14 cellular contexts compared by ENCODE assay signal in the genomic region with DNA sequence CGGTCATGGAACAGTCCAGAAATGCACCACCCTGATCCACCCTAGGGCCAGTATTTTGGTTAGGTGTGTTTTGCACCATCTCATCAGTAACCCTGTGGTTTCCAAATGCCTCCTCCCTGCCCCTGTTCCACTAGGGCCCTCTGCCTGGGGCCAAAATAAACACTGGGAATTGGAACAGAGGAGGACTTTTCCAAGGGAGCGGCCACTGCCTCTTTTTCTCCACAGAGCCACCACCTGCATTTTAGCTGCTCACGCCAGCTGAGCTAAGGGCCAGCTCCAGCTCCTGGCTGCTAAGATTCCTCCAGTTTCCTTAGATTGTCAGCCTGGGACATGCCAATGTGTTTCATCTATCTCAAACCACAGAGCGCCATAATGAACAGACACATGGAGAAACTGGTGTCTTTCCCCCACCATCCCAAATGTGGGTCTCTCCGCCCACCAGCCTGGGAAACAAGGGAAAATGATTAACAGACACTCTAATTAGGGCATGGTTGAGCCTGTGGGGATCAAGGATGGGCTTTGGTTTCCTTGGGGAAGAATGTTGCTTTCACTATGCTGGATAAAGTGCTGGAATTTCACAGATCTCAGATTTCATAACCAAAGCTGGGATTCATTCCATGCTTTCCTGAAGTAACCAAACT. TPM values are rescaled to one million over a fixed set of nuclear protein-coding genes. Genes with fewer than 3 reads are reported as not detected.
DNase-seq lines count a peak whose midpoint lies in the region; ATAC-seq, FAIRE-seq and TF ChIP-seq lines count a peak whose summit lies in the region.
"Had no signal": no experiment of that assay in that cellular context is flagged by ENCODE, and none has a peak within 500 bp of the region (broad histone marks: within the 10 kb centered on the region; RNA-seq: fewer than 3 reads in every experiment).

No MANE protein-coding gene starts in this region.

- H3K4me1 Mint-ChIP-seq in GM23338: no peaks in the 10 kb centered on the region; the same call in 2 of the 3 replicates

- H3K9me3 ChIP-seq in breast epithelium: no peaks in the 10 kb centered on the region
- no peaks in the 10 kb centered on the region for H3K9me3 ChIP-seq in hepatocyte (ENCODE audit: low read depth)
- no peaks in the 10 kb centered on the region for H3K9me3 ChIP-seq in stomach
- no peaks in the 10 kb centered on the region for H3K9me3 ChIP-seq in small intestine (ENCODE audit: control insufficient read depth, low read depth)
- H3K9me3 ChIP-seq: thyroid gland had no signal

- FAIRE-seq in small intestine (lab: Jason Lieb, UNC): no peak

- H3K27ac ChIP-seq in GM23338 (ENCODE audit: low read depth) (no peak overlapping the region), breast epithelium (peak overlapping the region; percentile 68 to 83), hepatocyte (peak overlapping the region; percentile 77), stomach (peak overlapping the region; percentile 33 to 73 (median 68)), small intestine (ENCODE audit: low read depth in 1 of 2, low read length in 1 of 2) (peak overlapping the region in 1 of 2 donors; percentile 30)
- H3K27ac ChIP-seq: brain microvascular endothelial cell, thyroid gland had no signal

- no peaks in the 10 kb centered on the region for H3K36me3 Mint-ChIP-seq in GM23338 (ENCODE audit: low read depth)

- H3K27ac Mint-ChIP-seq in GM23338: no peak overlapping the region
- H3K27ac Mint-ChIP-seq: T-helper 1 cell treated with Interleukin-12 subunit alpha and Interleukin-12 subunit beta and Interleukin-4 antibody, amounts not matched to agents 30 μg/mL and 1 μg/mL, for 36 hours had no signal

- no peak overlapping the region for H3K4me3 Mint-ChIP-seq in GM23338
- H3K4me3 Mint-ChIP-seq: T-helper 1 cell treated with Interleukin-12 subunit alpha and Interleukin-12 subunit beta and Interleukin-4 antibody, amounts not matched to agents 30 μg/mL and 1 μg/mL, for 36 hours had no signal

- no peaks in the 10 kb centered on the region; the same call in 2 of the 3 replicates for H3K9me3 Mint-ChIP-seq in GM23338
- H3K9me3 Mint-ChIP-seq: T-helper 1 cell treated with Interleukin-12 subunit alpha and Interleukin-12 subunit beta and Interleukin-4 antibody, amounts not matched to agents 30 μg/mL and 1 μg/mL, for 36 hours had no signal

- H3K36me3 ChIP-seq in GM23338 (ENCODE audit: insufficient read depth) (no peaks in the 10 kb centered on the region), breast epithelium (no peaks in the 10 kb centered on the region), hepatocyte (replicated peaks; ENCODE audit: insufficient read depth, low read depth) (no peaks in the 10 kb centered on the region), stomach (no peaks in the 10 kb centered on the region), small intestine (ENCODE audit: control insufficient read depth in 2 of 2, insufficient read depth in 2 of 2, low read length in 2 of 2) (no peaks in the 10 kb centered on the region)
- H3K36me3 ChIP-seq: brain microvascular endothelial cell, thyroid gland had no signal

- 64% methylated on average over 5 of the region's 5 CpGs for WGBS in hepatocyte (ENCODE audit: low lambda C conversion rate, missing lambda C conversion rate)
- WGBS in stomach, 5 donors: 51 to 70% (median 55%) methylated on average over 5 of the region's 5 CpGs
- 75 to 84% (median 81%) methylated on average over 5 of the region's 5 CpGs for WGBS in small intestine, 3 donors

- ATAC-seq in GM23338: no peak

- no peak for TF ChIP-seq CTCF in GM23338 (conservative IDR thresholded peaks at IDR 0.05; ENCODE audit: low read depth in 2 of 2)
- TF ChIP-seq CTCF in breast epithelium (IDR thresholded peaks at IDR 0.05): no peak
- TF ChIP-seq CTCF in hepatocyte (IDR thresholded peaks at IDR 0.05; ENCODE audit: poor library complexity): no peak
- TF ChIP-seq CTCF in stomach (IDR thresholded peaks at IDR 0.05): no peak

- DNase-seq in GM23338 (ENCODE audit: low spot score) (no peak), breast epithelium (ENCODE audit: low spot score in 2 of 2) (no peak), hepatocyte (ENCODE audit: low spot score) (no peak), stomach (peak; percentile 38), NCI-H1694 (lab: John Stamatoyannopoulos, UW) (no peak), small intestine (no peak), globus pallidus (ENCODE audit: low spot score) (no peak)
- no peak for DNase-seq in stimulated activated CD4-positive, alpha-beta T cell treated with anti-CD3 and anti-CD28 coated beads, Interleukin-1b, Interleukin-23, amount 100 ng/mL, for 48 hours
- DNase-seq: brain microvascular endothelial cell; DMS 273 treated with DMSO at 0.1 percent for 48 hours; hippocampal formation; stimulated activated CD4-positive, alpha-beta T cell treated with anti-CD3 and anti-CD28 coated beads, Interleukin-4, amount 100 ng/mL, for 24 hours; thyroid gland had no signal

- peaks cover 5% of the 10 kb centered on the region for H3K27me3 Mint-ChIP-seq in GM23338 (ENCODE audit: insufficient read depth, low read depth, poor library complexity)

- H3F3A ChIP-seq in GM23338 (replicated peaks; ENCODE audit: low read depth): no peaks in the 10 kb centered on the region

- TF ChIP-seq EP300 in stomach (IDR thresholded peaks at IDR 0.05): no peak

- no peaks in the 10 kb centered on the region for H4K20me1 ChIP-seq in GM23338 (replicated peaks; ENCODE audit: insufficient read depth)
- no peaks in the 10 kb centered on the region for H4K20me1 ChIP-seq in hepatocyte (ENCODE audit: insufficient read depth, poor library complexity, severe bottlenecking)

- no peaks in the 10 kb centered on the region for H3K27me3 ChIP-seq in GM23338 (ENCODE audit: insufficient read depth)
- H3K27me3 ChIP-seq in breast epithelium: no peaks in the 10 kb centered on the region
- no peaks in the 10 kb centered on the region for H3K27me3 ChIP-seq in hepatocyte
- no peaks in the 10 kb centered on the region for H3K27me3 ChIP-seq in stomach
- H3K27me3 ChIP-seq in small intestine (ENCODE audit: control insufficient read depth in 2 of 2, insufficient read depth in 2 of 2, low read length in 2 of 2): no peaks in the 10 kb centered on the region
- H3K27me3 ChIP-seq: brain microvascular endothelial cell, thyroid gland had no signal

- no peaks in the 10 kb centered on the region for H3K4me1 ChIP-seq in GM23338 (ENCODE audit: insufficient read depth)
- peaks cover 3% of the 10 kb centered on the region in 2 donors for H3K4me1 ChIP-seq in breast epithelium
- H3K4me1 ChIP-seq in hepatocyte (ENCODE audit: insufficient read depth): peaks cover 40% of the 10 kb centered on the region
- H3K4me1 ChIP-seq in stomach: peaks cover 12 to 59% (median 40%) of the 10 kb centered on the region in 4 donors
- H3K4me1 ChIP-seq in small intestine (ENCODE audit: control insufficient read depth in 2 of 2, insufficient read depth in 1 of 2, low read depth in 1 of 2, low read length in 1 of 2): peaks cover 2 to 3% of the 10 kb centered on the region in 2 donors

- intact Hi-C loops in breast epithelium (cut with DNase I; ENCODE audit: low total_unique reads) (no loop called here), stomach (cut with DNase I; ENCODE audit: low total_unique reads) (no loop called here)

- H3K9me2 ChIP-seq in GM23338 (ENCODE audit: insufficient read depth) (no peaks in the 10 kb centered on the region), hepatocyte (replicated peaks; ENCODE audit: insufficient read depth) (no peaks in the 10 kb centered on the region)

- H3K4me2 ChIP-seq in GM23338 (no peak overlapping the region), hepatocyte (no peak overlapping the region)

- H3K4me3 ChIP-seq in GM23338: no peak overlapping the region
- H3K4me3 ChIP-seq in breast epithelium: no peak overlapping the region
- H3K4me3 ChIP-seq in hepatocyte: no peak overlapping the region
- no peak overlapping the region for H3K4me3 ChIP-seq in stomach
- H3K4me3 ChIP-seq in small intestine (ENCODE audit: low read depth in 1 of 2, low read length in 2 of 2): no peak overlapping the region
- H3K4me3 ChIP-seq: thyroid gland had no signal

- H2AFZ ChIP-seq in GM23338 (peak overlapping the region; percentile 52; the same call in 1 of the 2 replicates), hepatocyte (no peak overlapping the region)

- H3K79me2 ChIP-seq in GM23338 (replicated peaks; ENCODE audit: insufficient read depth) (no peaks in the 10 kb centered on the region), hepatocyte (no peaks in the 10 kb centered on the region)

- TF ChIP-seq POLR2A in breast epithelium (IDR thresholded peaks at IDR 0.05) (no peak), stomach (IDR thresholded peaks at IDR 0.05) (no peak)

TF ChIP-seq in GM23338, 12 proteins besides CTCF, POLR2A, EP300 and RAD21 (continues in another document):
- TF ChIP-seq ZNF331 (CRISPR knock-in tag; IDR thresholded peaks at IDR 0.05; ENCODE audit: low read depth) (no peak), JUNB (IDR thresholded peaks at IDR 0.05; ENCODE audit: unreplicated experiment) (no peak), NANOG (IDR thresholded peaks at IDR 0.05; ENCODE audit: borderline replicate concordance) (no peak)

RNA-seq across cellular contexts. Expression of a gene that starts 52.2 kb away (rescaled TPM):
- total RNA-seq in GM23338 (2014; rRNA removed; shearing (Covaris generic)): 16.5 and 20.2 TPM in 2 replicates
- polyA plus RNA-seq in GM23338 (2016; fragmentation: Nextera tagmentation; extraction: Ambion mirVana) (11.3 and 11.6 TPM in 2 replicates), hepatocyte (8.8 and 16.9 TPM in 2 replicates), stomach (10 to 100 TPM; 21.2 to 27.5 (median 25.1) TPM), small intestine (100 to 1,000 TPM in 2 of 3 donors, 10 to 100 TPM in 1; 38.0 to 155 (median 104) TPM)
- total RNA-seq in breast epithelium (10 to 100 TPM; 37.9 to 61.8 (median 42.9) TPM), hepatocyte (9.2 and 18.1 TPM in 2 replicates), stomach (10 to 100 TPM in 4 of 5 donors, under 1 TPM in 1; 0.89 to 15.6 (median 14.1) TPM)
